ENCODE assay signal across 12 cellular contexts in the genomic region with DNA sequence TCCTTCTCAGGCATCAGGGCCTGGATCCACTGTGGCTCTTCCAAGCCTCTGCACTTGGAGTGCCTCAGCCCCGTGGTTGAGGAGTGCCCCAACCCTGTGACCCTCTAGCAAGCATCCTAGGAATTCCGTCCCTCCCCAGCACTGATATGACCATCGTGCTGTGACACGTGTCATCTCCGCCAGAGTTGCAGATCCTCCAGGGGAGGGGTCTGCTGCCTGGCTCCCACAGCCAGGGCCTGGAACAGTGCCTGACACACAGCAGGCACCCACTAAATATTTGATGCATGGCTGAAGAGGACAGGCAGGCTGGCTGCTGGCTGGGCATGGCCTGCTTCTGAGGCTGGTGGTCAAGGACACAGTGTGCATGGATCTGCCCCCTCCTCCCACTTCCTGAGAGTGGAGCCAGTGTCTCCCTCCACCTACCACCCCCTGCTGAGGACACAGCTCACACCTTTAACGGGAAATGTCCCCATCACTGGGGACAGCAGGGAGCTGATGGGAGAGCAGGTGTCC. TPM values are rescaled to one million over a fixed set of nuclear protein-coding genes. Genes with fewer than 3 reads are reported as not detected.
DNase-seq lines count a peak whose midpoint lies in the region; ATAC-seq and TF ChIP-seq lines count a peak whose summit lies in the region.
"Had no signal": no experiment of that assay in that cellular context is flagged by ENCODE, and none has a peak within 500 bp of the region (broad histone marks: within the 10 kb centered on the region; RNA-seq: fewer than 3 reads in every experiment).

No MANE protein-coding gene starts in this region.

- no peaks in the 10 kb centered on the region for H3K36me3 Mint-ChIP-seq in GM23338 (ENCODE audit: low read depth)

- 34 to 46% methylated on average over 4 to 6 of the region's 6 CpGs for WGBS in body of pancreas, 2 donors
- 63 to 83% methylated on average over 6 of the region's 6 CpGs for WGBS in sigmoid colon, 2 donors

- intact Hi-C loops in body of pancreas (cut with DNase I), result no loop called here
- intact Hi-C loops in left lung (cut with DNase I), result no loop called here
- intact Hi-C loops in sigmoid colon (cut with DNase I), result no loop called here

- H3F3A ChIP-seq in GM23338 (replicated peaks; ENCODE audit: low read depth), result no peaks in the 10 kb centered on the region

- H3K9me3 ChIP-seq in body of pancreas (no peaks in the 10 kb centered on the region), left lung (no peaks in the 10 kb centered on the region), sigmoid colon (no peaks in the 10 kb centered on the region)
- H3K9me3 ChIP-seq: ascending aorta had no signal

- DNase-seq in GM23338 (ENCODE audit: low spot score) (no peak), body of pancreas (peak in 3 of 4 donors; percentile 62 to 81 (median 65)), left lung (peak in 1 of 2 donors; percentile 42), sigmoid colon (peak; percentile 64), AG20443 (ENCODE audit: low spot score) (no peak), NCI-H2196 (lab: John Stamatoyannopoulos, UW; ENCODE audit: unreplicated experiment) (no peak)
- DNase-seq: activated CD4-positive, alpha-beta T cell treated with anti-CD3 and anti-CD28 coated beads for 1 hour; NCI-H2029 had no signal

- no peak overlapping the region for H3K4me2 ChIP-seq in GM23338
- H3K4me2 ChIP-seq: KMS-11 had no signal

- H3K4me3 Mint-ChIP-seq in GM23338, result peak overlapping the region; percentile 13; the same call in 2 of the 3 replicates

- H3K4me3 ChIP-seq in GM23338, result no peak overlapping the region
- no peak overlapping the region for H3K4me3 ChIP-seq in body of pancreas
- no peak overlapping the region for H3K4me3 ChIP-seq in left lung
- no peak overlapping the region for H3K4me3 ChIP-seq in sigmoid colon
- H3K4me3 ChIP-seq: ascending aorta, SK-N-MC had no signal

- no peaks in the 10 kb centered on the region for H3K27me3 ChIP-seq in GM23338 (ENCODE audit: insufficient read depth)
- H3K27me3 ChIP-seq in body of pancreas, result no peaks in the 10 kb centered on the region
- H3K27me3 ChIP-seq in left lung, result peaks cover 0 to 19% of the 10 kb centered on the region in 2 donors
- H3K27me3 ChIP-seq in sigmoid colon, result no peaks in the 10 kb centered on the region
- H3K27me3 ChIP-seq: ascending aorta had no signal

- no peak for ATAC-seq in GM23338
- peak; percentile 35 for ATAC-seq in body of pancreas
- ATAC-seq in left lung, result peak; percentile 19
- ATAC-seq in GM19328 (IDR thresholded peaks at IDR 0.05; ENCODE audit: unreplicated experiment), result no peak

- no peak overlapping the region for H3K27ac ChIP-seq in GM23338 (ENCODE audit: low read depth)
- H3K27ac ChIP-seq in body of pancreas, result peak overlapping the region; percentile 84 to 94 (median 89)
- peak overlapping the region in 1 of 2 donors; percentile 67 for H3K27ac ChIP-seq in left lung
- peak overlapping the region in 2 of 4 donors; percentile 18 to 99 for H3K27ac ChIP-seq in sigmoid colon
- H3K27ac ChIP-seq: ascending aorta, KMS-11, SK-N-MC had no signal

- peaks cover 27% of the 10 kb centered on the region for H3K79me2 ChIP-seq in GM23338 (replicated peaks; ENCODE audit: insufficient read depth)

- no peaks in the 10 kb centered on the region for H3K9me3 Mint-ChIP-seq in GM23338

- H3K36me3 ChIP-seq in GM23338 (ENCODE audit: insufficient read depth) (no peaks in the 10 kb centered on the region), body of pancreas (replicated peaks in 1 of 2; ENCODE audit: insufficient read depth in 1 of 2, low read depth in 2 of 2) (no peaks in the 10 kb centered on the region), left lung (no peaks in the 10 kb centered on the region), sigmoid colon (no peaks in the 10 kb centered on the region)
- H3K36me3 ChIP-seq: ascending aorta had no signal

- H3K4me1 ChIP-seq in GM23338 (ENCODE audit: insufficient read depth), result peaks cover 11% of the 10 kb centered on the region; the same call in 1 of the 2 replicates
- H3K4me1 ChIP-seq in body of pancreas, result peaks cover 50% of the 10 kb centered on the region
- H3K4me1 ChIP-seq in left lung, result peaks cover 10 to 32% of the 10 kb centered on the region in 2 donors
- peaks cover 0 to 41% (median 29%) of the 10 kb centered on the region in 4 donors for H3K4me1 ChIP-seq in sigmoid colon

- H3K9me2 ChIP-seq in GM23338 (ENCODE audit: insufficient read depth), result no peaks in the 10 kb centered on the region

- TF ChIP-seq CTCF in GM23338 (conservative IDR thresholded peaks at IDR 0.05; ENCODE audit: low read depth in 2 of 2) (peak in 1 of 2 experiments; percentile 46; a peak in 2 of 4 replicates), body of pancreas (IDR thresholded peaks at IDR 0.05) (peak in 3 of 7 experiments; percentile 21 to 43 (median 24)), left lung (IDR thresholded peaks at IDR 0.05) (no peak), sigmoid colon (IDR thresholded peaks at IDR 0.05) (no peak)

- H2AFZ ChIP-seq in GM23338, result no peak overlapping the region

- TF ChIP-seq EP300 in sigmoid colon (IDR thresholded peaks at IDR 0.05), result no peak

- no peak overlapping the region for H3K27ac Mint-ChIP-seq in GM23338

- H3K4me1 Mint-ChIP-seq in GM23338, result peaks cover 12% of the 10 kb centered on the region

- TF ChIP-seq POLR2A in body of pancreas (IDR thresholded peaks at IDR 0.05) (no peak), sigmoid colon (IDR thresholded peaks at IDR 0.05) (no peak)

- peaks cover 18% of the 10 kb centered on the region for H3K27me3 Mint-ChIP-seq in GM23338 (ENCODE audit: insufficient read depth, low read depth, poor library complexity)

- H4K20me1 ChIP-seq in GM23338 (replicated peaks; ENCODE audit: insufficient read depth), result peaks cover 18% of the 10 kb centered on the region

TF ChIP-seq in GM23338, 12 proteins besides CTCF, POLR2A, EP300 and RAD21 (continues in another document):
- no peak for TF ChIP-seq ZNF331 (CRISPR knock-in tag; IDR thresholded peaks at IDR 0.05; ENCODE audit: low read depth)

RNA-seq across cellular contexts. Expression of gene CD81, which starts 1.7 kb away (rescaled TPM):
- total RNA-seq in GM23338 (2014; rRNA removed; shearing (Covaris generic)), result 290 and 346 TPM in 2 replicates
- polyA plus RNA-seq in GM23338 (2016; fragmentation: Nextera tagmentation; extraction: Ambion mirVana) (88.6 and 95.5 TPM in 2 replicates), sigmoid colon (100 to 1,000 TPM in 1 of 3 donors, 10 to 100 TPM in 2; 67.9 to 313 (median 90.6) TPM)
- total RNA-seq in body of pancreas (100 to 1,000 TPM; 217 to 332 TPM), left lung (100 to 1,000 TPM; 641 to 754 TPM), sigmoid colon (100 to 1,000 TPM; 401 to 625 (median 493) TPM)

RNA-seq across cellular contexts. Expression of gene TSSC4, which starts 25.2 kb away (rescaled TPM):
- total RNA-seq in GM23338 (2014; rRNA removed; shearing (Covaris generic)), result 27.7 and 44.3 TPM in 2 replicates
- polyA plus RNA-seq in GM23338 (2016; fragmentation: Nextera tagmentation; extraction: Ambion mirVana), result 27.5 and 31.3 TPM in 2 replicates
- 10 to 100 TPM; 21.5 to 25.7 TPM for total RNA-seq in body of pancreas
- 10 to 100 TPM; 35.3 to 47.6 TPM for total RNA-seq in left lung
- total RNA-seq in sigmoid colon, result 10 to 100 TPM; 45.1 to 60.1 (median 53.2) TPM
- 10 to 100 TPM; 43.7 to 51.1 (median 47.7) TPM for polyA plus RNA-seq in sigmoid colon

Comparison
In these comparisons a context has a peak if more than half of its experiments do, and no peak if none do; other contexts are left out.
1. ATAC-seq: peak in body of pancreas (single experiment) and left lung (single experiment); none in GM23338 (single experiment) and GM19328 (single experiment).
2. DNase-seq: peak in body of pancreas (3 of 4) and sigmoid colon (single experiment); none in GM23338 (single experiment), AG20443 (single experiment) and NCI-H2196 (single experiment).